Comparison of ENCODE assay signal across 1 cellular context in genomic region chr12:125296701-125297100, GRCh38.
TF ChIP-seq lines count a peak whose summit lies in the region.

No MANE protein-coding gene starts in this region.

TF ChIP-seq in GM23338, 12 proteins besides CTCF, POLR2A, EP300 and RAD21 (continued from another document):
- no peak for TF ChIP-seq ZNF462 (CRISPR knock-in tag; IDR thresholded peaks at IDR 0.05)
- TF ChIP-seq EZH2 (IDR thresholded peaks at IDR 0.05; ENCODE audit: low read depth, unreplicated experiment): no peak
- TF ChIP-seq ZNF114 (CRISPR knock-in tag; IDR thresholded peaks at IDR 0.05): no peak
- no peak for TF ChIP-seq CREB1 (CRISPR knock-in tag; IDR thresholded peaks at IDR 0.05; ENCODE audit: low read depth)
- TF ChIP-seq EZH2phosphoT487 (IDR thresholded peaks at IDR 0.05; ENCODE audit: unreplicated experiment): no peak
- TF ChIP-seq STAT1 (IDR thresholded peaks at IDR 0.05; ENCODE audit: unreplicated experiment): no peak
- no peak for TF ChIP-seq REST (IDR thresholded peaks at IDR 0.05; ENCODE audit: unreplicated experiment)
- TF ChIP-seq ETS1 (IDR thresholded peaks at IDR 0.05): no peak
- no peak for TF ChIP-seq POLR2AphosphoS5 (IDR thresholded peaks at IDR 0.05; ENCODE audit: low read depth)
- no peak for TF ChIP-seq ZNF331 (CRISPR knock-in tag; IDR thresholded peaks at IDR 0.05; ENCODE audit: low read depth)
